In genomic region chr21:45455321-45456013, GRCh38 we compare ENCODE assay signal across 8 cellular contexts. TPM values are rescaled to one million over a fixed set of nuclear protein-coding genes. Genes with fewer than 3 reads are reported as not detected.
A peak's percentile ranks its signal among the peaks of the same experiment; 100 is the strongest.
DNase-seq lines count a peak whose midpoint lies in the region; ATAC-seq and TF ChIP-seq lines count a peak whose summit lies in the region.

No MANE protein-coding gene starts in this region.

- peaks cover 0 to 30% (median 10%) of the 10 kb centered on the region in 6 donors for H3K4me1 ChIP-seq in spleen

- H3K4me3 ChIP-seq in spleen, result peak overlapping the region in 5 of 8 donors; percentile 6 to 50 (median 29)

- intact Hi-C loops in Right ventricle myocardium superior (cut with DNase I), result no loop called here
- intact Hi-C loops in spleen (cut with DNase I; ENCODE audit: low total_unique reads), result no loop called here

- no peaks in the 10 kb centered on the region for H3K36me3 ChIP-seq in spleen

- peak; percentile 46 for DNase-seq in H4 (ENCODE audit: low spot score)
- DNase-seq in UCSD-AML1 (lab: John Stamatoyannopoulos, UW; ENCODE audit: unreplicated experiment), result peak; percentile 65
- peak; percentile 73 for DNase-seq in Right ventricle myocardium superior
- peak; percentile 72 for DNase-seq in spleen

- H3K9me3 ChIP-seq in spleen, result no peaks in the 10 kb centered on the region

- TF ChIP-seq CTCF in spleen (IDR thresholded peaks at IDR 0.05 in 8 of 11, conservative IDR thresholded peaks at IDR 0.05 in 3 of 11), result no peak

- WGBS in spleen, 5 donors, result 41 to 70% (median 59%) methylated on average over 13 to 26 of the region's 26 CpGs

- peaks cover 0 to 37% (median 0%) of the 10 kb centered on the region in 7 donors for H3K27me3 ChIP-seq in spleen (replicated peaks in 1 of 7)

- TF ChIP-seq POLR2A in spleen (IDR thresholded peaks at IDR 0.05), result no peak

- ATAC-seq in Right ventricle myocardium superior (ENCODE audit: poor library complexity), result peak; percentile 86
- ATAC-seq in GM21619 (IDR thresholded peaks at IDR 0.05; ENCODE audit: unreplicated experiment), result no peak
- ATAC-seq in GM18498 (IDR thresholded peaks at IDR 0.05; ENCODE audit: unreplicated experiment), result no peak
- no peak for ATAC-seq in GM21515 (IDR thresholded peaks at IDR 0.05; ENCODE audit: unreplicated experiment)
- no peak for ATAC-seq in GM18520 (IDR thresholded peaks at IDR 0.05; ENCODE audit: unreplicated experiment)

- H3K27ac ChIP-seq in spleen, result peak overlapping the region in 5 of 8 donors; percentile 20 to 63 (median 49)

RNA-seq across cellular contexts. Expression of gene COL18A1, which starts 50.5 kb away (rescaled TPM):
- total RNA-seq in H4 (2014; rRNA removed; shearing (Covaris generic)), result 8.4 and 15.1 TPM in 2 replicates
- total RNA-seq in Right ventricle myocardium superior (44.2 TPM), spleen (100 to 1,000 TPM in 3 of 7 donors, 10 to 100 TPM in 4; 71.8 to 208 (median 99.6) TPM)
- polyA plus RNA-seq in spleen, result 10 to 100 TPM; 35.0 to 66.9 (median 60.0) TPM
